ENCODE assay signal across 8 cellular contexts in genomic region chr13:104984296-104984818, GRCh38.
A peak's percentile ranks its signal among the peaks of the same experiment; 100 is the strongest.
DNase-seq lines count a peak whose midpoint lies in the region; ATAC-seq and TF ChIP-seq lines count a peak whose summit lies in the region.

No MANE protein-coding gene starts in this region.

- no peak overlapping the region for H2BK120ac ChIP-seq in trophoblast cell (ENCODE audit: insufficient read depth, low read length, poor library complexity)

- no peak overlapping the region for H2BK12ac ChIP-seq in trophoblast cell (ENCODE audit: low read length)

- DNase-seq in CD4-positive, alpha-beta T cell, result peak in 5 of 10 experiments; percentile 1 to 24 (median 18)
- peak; percentile 82 for DNase-seq in SKM-1 (lab: John Stamatoyannopoulos, UW; ENCODE audit: unreplicated experiment)
- DNase-seq in dedifferentiated amniotic fluid mesenchymal stem cell (ENCODE audit: extremely low spot score), result peak; percentile 51
- peak; percentile 26 for DNase-seq in pulmonary artery endothelial cell (ENCODE audit: low read depth, low spot score)
- no peak for DNase-seq in trophoblast cell
- DNase-seq in ascending aorta (ENCODE audit: low spot score in 2 of 2), result no peak

- H2AK5ac ChIP-seq in trophoblast cell (ENCODE audit: low read length), result no peak overlapping the region

- no peaks in the 10 kb centered on the region for H3K4me1 ChIP-seq in trophoblast cell (ENCODE audit: control insufficient read depth in 1 of 2, insufficient read depth in 2 of 2, low read length in 2 of 2)
- no peaks in the 10 kb centered on the region for H3K4me1 ChIP-seq in ascending aorta

- no peak overlapping the region for H3K9ac ChIP-seq in trophoblast cell (ENCODE audit: low read length)

- peak; percentile 54 for ATAC-seq in CD4-positive, alpha-beta T cell (ENCODE audit: poor library complexity)
- ATAC-seq in GM19328 (IDR thresholded peaks at IDR 0.05; ENCODE audit: unreplicated experiment) (peak; percentile 80), HG03342 (IDR thresholded peaks at IDR 0.05; ENCODE audit: unreplicated experiment) (peak; percentile 86)

- H3K9me3 ChIP-seq in CD4-positive, alpha-beta T cell (ENCODE audit: control insufficient read depth, low read length), result no peaks in the 10 kb centered on the region
- H3K9me3 ChIP-seq in trophoblast cell (ENCODE audit: insufficient read depth, low read depth, low read length), result no peaks in the 10 kb centered on the region
- no peaks in the 10 kb centered on the region for H3K9me3 ChIP-seq in ascending aorta

- no peak overlapping the region for H4K91ac ChIP-seq in trophoblast cell (ENCODE audit: low read depth, low read length)

- no peak overlapping the region for H3K23ac ChIP-seq in trophoblast cell (ENCODE audit: low read length)

- POLR2A ChIA-PET in CD4-positive, alpha-beta T cell (lab: Charles Lee), result interaction anchor here (0.6 to 1.3 kb wide), 3 partner anchors 14 to 539 kb away, joined by 3 to 4 read pairs (median 3); no protein-coding TSS in a partner anchor

- no peak for TF ChIP-seq CTCF in CD4-positive, alpha-beta T cell (IDR thresholded peaks at IDR 0.05)
- no peak for TF ChIP-seq CTCF in ascending aorta (IDR thresholded peaks at IDR 0.05)

- H3K4me3 Mint-ChIP-seq in CD4-positive, alpha-beta T cell, result peak overlapping the region; percentile 43

- no peak overlapping the region for H3K18ac ChIP-seq in trophoblast cell (ENCODE audit: low read length)

- H3K27ac Mint-ChIP-seq in CD4-positive, alpha-beta T cell, result peak overlapping the region; percentile 74

- no peaks in the 10 kb centered on the region for H3K27me3 Mint-ChIP-seq in CD4-positive, alpha-beta T cell

- no peaks in the 10 kb centered on the region for H3K36me3 Mint-ChIP-seq in CD4-positive, alpha-beta T cell (ENCODE audit: low read depth)

- H3K4me3 ChIP-seq in trophoblast cell (ENCODE audit: low read depth, low read length) (no peak overlapping the region), ascending aorta (no peak overlapping the region)

- WGBS in trophoblast cell (ENCODE audit: extremely low coverage, insufficient coverage, insufficient read length), result no CpG with 5 or more reads among the region's 2 CpGs

- H3K9me3 Mint-ChIP-seq in CD4-positive, alpha-beta T cell, result no peaks in the 10 kb centered on the region

- H2BK5ac ChIP-seq in trophoblast cell (ENCODE audit: low read depth, low read length, poor library complexity), result no peak overlapping the region

- H3K27me3 ChIP-seq in CD4-positive, alpha-beta T cell (ENCODE audit: control insufficient read depth, insufficient read depth, low read length), result no peaks in the 10 kb centered on the region
- no peaks in the 10 kb centered on the region for H3K27me3 ChIP-seq in trophoblast cell (ENCODE audit: insufficient read depth, low read length)
- H3K27me3 ChIP-seq in ascending aorta, result no peaks in the 10 kb centered on the region

- CTCF ChIA-PET in CD4-positive, alpha-beta T cell (lab: Charles Lee), result interaction anchor here (0.6 kb wide), 1 partner anchor 222 kb away, joined by 3 read pairs; no protein-coding TSS in a partner anchor

- no peak overlapping the region for H3K14ac ChIP-seq in trophoblast cell (ENCODE audit: low read length)

- H3K4ac ChIP-seq in trophoblast cell (ENCODE audit: low read depth, low read length), result no peak overlapping the region

- H3K79me2 ChIP-seq in trophoblast cell (ENCODE audit: control insufficient read depth, insufficient read depth, low read length, poor library complexity), result no peaks in the 10 kb centered on the region

- no peak overlapping the region for H2AFZ ChIP-seq in trophoblast cell (ENCODE audit: insufficient read depth, low read length, poor library complexity)

- no peaks in the 10 kb centered on the region for H3K79me1 ChIP-seq in trophoblast cell (ENCODE audit: low read length)

- H3K36me3 ChIP-seq in trophoblast cell (ENCODE audit: control insufficient read depth in 1 of 2, insufficient read depth in 2 of 2, low read length in 2 of 2) (no peaks in the 10 kb centered on the region), ascending aorta (no peaks in the 10 kb centered on the region)

- H4K12ac ChIP-seq in trophoblast cell (ENCODE audit: low read depth, low read length), result no peak overlapping the region

- no peak overlapping the region for H3K27ac ChIP-seq in CD4-positive, alpha-beta T cell (ENCODE audit: low read depth, low read length)
- H3K27ac ChIP-seq in trophoblast cell (ENCODE audit: low read depth, low read length) (no peak overlapping the region), ascending aorta (no peak overlapping the region)

- H4K8ac ChIP-seq in trophoblast cell (ENCODE audit: low read depth, low read length), result no peak overlapping the region

- intact Hi-C loops in CD4-positive, alpha-beta T cell (cut with DNase I, micrococcal nuclease), result no loop called here
- intact Hi-C loops in ascending aorta (cut with DNase I), result no loop called here

- H3K4me1 Mint-ChIP-seq in CD4-positive, alpha-beta T cell (ENCODE audit: low read depth), result peaks cover 31% of the 10 kb centered on the region

- no peak overlapping the region for H3K4me2 ChIP-seq in trophoblast cell (ENCODE audit: low read length)

Comparison
In these comparisons a context has a peak if more than half of its experiments do, and no peak if none do; other contexts are left out.
1. DNase-seq: peak in SKM-1 (single experiment), dedifferentiated amniotic fluid mesenchymal stem cell (single experiment) and pulmonary artery endothelial cell (single experiment); none in trophoblast cell (0 of 2) and ascending aorta (0 of 2).
2. Peak in every context shown above with its lines, with median percentiles within 50 percentile points of each other: ATAC-seq.